8 cellular contexts compared by ENCODE assay signal in genomic region chr20:3808141-3808479, GRCh38. TPM values are rescaled to one million over a fixed set of nuclear protein-coding genes. Genes with fewer than 3 reads are reported as not detected.
A peak's percentile ranks its signal among the peaks of the same experiment; 100 is the strongest.
DNase-seq lines count a peak whose midpoint lies in the region; ATAC-seq, FAIRE-seq and TF ChIP-seq lines count a peak whose summit lies in the region.

No MANE protein-coding gene starts in this region.

- TF ChIP-seq RAD21 in A549 (conservative IDR thresholded peaks at IDR 0.05 in 1 of 2, IDR thresholded peaks at IDR 0.05 in 1 of 2) = peak; percentile 29 to 35; a peak in 4 of 5 replicates
- TF ChIP-seq RAD21 in HCT116 (IDR thresholded peaks at IDR 0.05; ENCODE audit: low read depth) = no peak

- TF ChIP-seq EP300 in A549 (IDR thresholded peaks at IDR 0.05) = peak; percentile 81 to 88; a peak in 3 of 5 replicates

- no peak overlapping the region for H2AFZ ChIP-seq in HCT116 (ENCODE audit: low read depth, low read length, poor library complexity, severe bottlenecking)

- H3K4me1 ChIP-seq in A549 = peaks cover 79% of the 10 kb centered on the region
- peaks cover 66 to 91% of the 10 kb centered on the region in 2 experiments for H3K4me1 ChIP-seq in HCT116 (ENCODE audit: control insufficient read depth in 1 of 2, insufficient read depth in 2 of 2, low read length in 2 of 2)
- peaks cover 14 to 80% (median 51%) of the 10 kb centered on the region in 12 donors for H3K4me1 ChIP-seq in heart left ventricle

- DNase-seq in A549 (ENCODE audit: low read depth in 1 of 2, low spot score in 1 of 2) = peak; percentile 97 to 99
- peak; percentile 80 for DNase-seq in HCT116 (ENCODE audit: low read depth, low spot score)
- no peak for DNase-seq in activated T-helper 1 cell treated with anti-CD3 and anti-CD28 coated beads, Interleukin-12 subunit alpha, Interleukin-12 subunit beta, Interleukin-2, Interleukin-4 antibody, amounts not matched to agents 30 ng/mL and 10 ng/mL and 1 ng/mL, durations not matched to agents 14 hours and 24 hours and 36 hours (ENCODE audit: low spot score)
- peak; percentile 80 to 92 (median 85) for DNase-seq in heart left ventricle
- DNase-seq in renal cortical epithelial cell (ENCODE audit: low read depth) = peak; percentile 93

- H3K9me3 Mint-ChIP-seq in activated T-helper 1 cell treated with anti-CD3 and anti-CD28 coated beads, Interleukin-12 subunit alpha, Interleukin-12 subunit beta, Interleukin-2, Interleukin-4 antibody, amounts not matched to agents 30 ng/mL and 10 ng/mL and 1 ng/mL, durations not matched to agents 14 hours and 24 hours and 36 hours = no peaks in the 10 kb centered on the region

- peak; percentile 39 for FAIRE-seq in A549 (lab: Jason Lieb, UNC)

- intact Hi-C loops in HCT116 (cut with micrococcal nuclease) (no loop called here), heart left ventricle (cut with DNase I) (no loop called here)
- intact Hi-C loops in activated T-helper 1 cell treated with anti-CD3 and anti-CD28 coated beads, Interleukin-12 subunit alpha, Interleukin-12 subunit beta, Interleukin-2, Interleukin-4 antibody, amounts not matched to agents 30 ng/mL and 10 ng/mL and 1 ng/mL, durations not matched to agents 14 hours and 24 hours and 36 hours (cut with micrococcal nuclease) = no loop called here

- H3K4me3 ChIP-seq in A549 = peak overlapping the region; percentile 13; the same call in 1 of the 3 replicates
- H3K4me3 ChIP-seq in HCT116 (replicated peaks in 1 of 2; ENCODE audit: low read depth in 1 of 2, low read length in 2 of 2) = 0 out of 4 replicates have a peak overlapping the region, but pooled peaks of 1 of the 2 experiments have one; percentile 14
- H3K4me3 ChIP-seq in heart left ventricle = peak overlapping the region in 3 of 12 donors; percentile 0 to 39 (median 2)

- no peaks in the 10 kb centered on the region for H4K20me1 ChIP-seq in HCT116 (ENCODE audit: insufficient read depth)

- BruUV-seq in HCT116 (replicated peaks; lab: Mats Ljungman, UMichigan) = no TSS peak

- peaks cover 11% of the 10 kb centered on the region for H3K79me2 ChIP-seq in HCT116 (ENCODE audit: insufficient read depth, low read length)

- CTCF ChIA-PET in A549 (lab: Yijun Ruan, JAX) = no interaction called here
- CTCF ChIA-PET in HCT116 (lab: Charles Lee) = no interaction called here

- RAD21 ChIA-PET in HCT116 (lab: Charles Lee; ENCODE audit: low non-redundant PET in 1 of 2, low total read pairs in 2 of 2, uncharacterized antibody in 2 of 2, unreplicated experiment in 2 of 2) = interaction anchor here in 1 of 2 experiments (0.7 kb wide), 1 partner anchor 12 kb away, joined by 5 read pairs; no protein-coding TSS in a partner anchor

- H3K27ac Mint-ChIP-seq in activated T-helper 1 cell treated with anti-CD3 and anti-CD28 coated beads, Interleukin-12 subunit alpha, Interleukin-12 subunit beta, Interleukin-2, Interleukin-4 antibody, amounts not matched to agents 30 ng/mL and 10 ng/mL and 1 ng/mL, durations not matched to agents 14 hours and 24 hours and 36 hours = peak overlapping the region; percentile 58

- H3K9me3 ChIP-seq in A549 = peaks cover 4% of the 10 kb centered on the region
- no peaks in the 10 kb centered on the region for H3K9me3 ChIP-seq in HCT116 (ENCODE audit: control insufficient read depth in 1 of 2, insufficient read depth in 1 of 2, low read depth in 1 of 2, low read length in 2 of 2)
- H3K9me3 ChIP-seq in heart left ventricle = no peaks in the 10 kb centered on the region

- H3K36me3 ChIP-seq in HCT116 (ENCODE audit: control insufficient read depth in 1 of 2, insufficient read depth in 2 of 2, low read length in 2 of 2) (peaks cover 2 to 25% of the 10 kb centered on the region in 2 experiments; a peak in 2 of 4 replicates), heart left ventricle (peaks cover 0 to 30% (median 7%) of the 10 kb centered on the region in 9 donors)

- H3K36me3 Mint-ChIP-seq in activated T-helper 1 cell treated with anti-CD3 and anti-CD28 coated beads, Interleukin-12 subunit alpha, Interleukin-12 subunit beta, Interleukin-2, Interleukin-4 antibody, amounts not matched to agents 30 ng/mL and 10 ng/mL and 1 ng/mL, durations not matched to agents 14 hours and 24 hours and 36 hours (ENCODE audit: low read depth) = peaks cover 40% of the 10 kb centered on the region

- H3K4me1 Mint-ChIP-seq in activated T-helper 1 cell treated with anti-CD3 and anti-CD28 coated beads, Interleukin-12 subunit alpha, Interleukin-12 subunit beta, Interleukin-2, Interleukin-4 antibody, amounts not matched to agents 30 ng/mL and 10 ng/mL and 1 ng/mL, durations not matched to agents 14 hours and 24 hours and 36 hours (ENCODE audit: low read depth) = peaks cover 58% of the 10 kb centered on the region

- no peaks in the 10 kb centered on the region for H3K27me3 ChIP-seq in HCT116 (ENCODE audit: insufficient read depth, low read length)
- no peaks in the 10 kb centered on the region for H3K27me3 ChIP-seq in heart left ventricle

- H3K4me3 Mint-ChIP-seq in activated T-helper 1 cell treated with anti-CD3 and anti-CD28 coated beads, Interleukin-12 subunit alpha, Interleukin-12 subunit beta, Interleukin-2, Interleukin-4 antibody, amounts not matched to agents 30 ng/mL and 10 ng/mL and 1 ng/mL, durations not matched to agents 14 hours and 24 hours and 36 hours = no peak overlapping the region

- peak overlapping the region; percentile 95 to 99 for H3K27ac ChIP-seq in A549
- H3K27ac ChIP-seq in HCT116 (ENCODE audit: low read depth, low read length) = peak overlapping the region; percentile 100
- H3K27ac ChIP-seq in heart left ventricle = peak overlapping the region; percentile 39 to 98 (median 92)

- 3% methylated on average over 4 of the region's 4 CpGs for WGBS in A549 (ENCODE audit: missing lambda C conversion rate)
- WGBS in heart left ventricle, 4 donors = 4 to 17% (median 10%) methylated on average over 4 of the region's 4 CpGs

- TF ChIP-seq CTCF in A549 (IDR thresholded peaks at IDR 0.05) (no peak), HCT116 (IDR thresholded peaks at IDR 0.05 in 2 of 3, conservative IDR thresholded peaks at IDR 0.05 in 1 of 3; ENCODE audit: borderline replicate concordance in 1 of 3, insufficient read depth in 1 of 3, low read depth in 2 of 3, low read length in 2 of 3) (no peak), heart left ventricle (IDR thresholded peaks at IDR 0.05) (no peak)

- H3K4me2 ChIP-seq in A549 = peak overlapping the region; percentile 88
- H3K4me2 ChIP-seq in HCT116 (ENCODE audit: low read length) = peak overlapping the region; percentile 65

- POLR2A ChIA-PET in A549 (lab: Yijun Ruan, JAX) (no interaction called here), HCT116 (lab: Charles Lee) (no interaction called here)

- peak overlapping the region; percentile 71 for H3K9ac ChIP-seq in HCT116 (ENCODE audit: low read length)

- H3K9me2 ChIP-seq in HCT116 (ENCODE audit: insufficient read depth) = no peaks in the 10 kb centered on the region

- ATAC-seq in A549 (peak; percentile 52 to 75), HCT116 (peak; percentile 49), heart left ventricle (peak; percentile 23 to 59 (median 38)), GM18873 (IDR thresholded peaks at IDR 0.05; ENCODE audit: low FRiP score, unreplicated experiment) (no peak), GM19467 (IDR thresholded peaks at IDR 0.05; ENCODE audit: unreplicated experiment) (no peak), GM18907 (IDR thresholded peaks at IDR 0.05; ENCODE audit: unreplicated experiment) (no peak)

- no peaks in the 10 kb centered on the region for H3K27me3 Mint-ChIP-seq in activated T-helper 1 cell treated with anti-CD3 and anti-CD28 coated beads, Interleukin-12 subunit alpha, Interleukin-12 subunit beta, Interleukin-2, Interleukin-4 antibody, amounts not matched to agents 30 ng/mL and 10 ng/mL and 1 ng/mL, durations not matched to agents 14 hours and 24 hours and 36 hours (ENCODE audit: insufficient read depth)

- TF ChIP-seq POLR2A in A549 (IDR thresholded peaks at IDR 0.05; ENCODE audit: low read length) (no peak), HCT116 (IDR thresholded peaks at IDR 0.05; ENCODE audit: borderline replicate concordance, extremely low read depth, insufficient read depth, insufficient read length) (no peak), heart left ventricle (IDR thresholded peaks at IDR 0.05) (peak in 1 of 2 donors; percentile 44)

RNA-seq across cellular contexts. Expression of gene CDC25B, which starts 12.0 kb away (rescaled TPM):
- 133 and 136 TPM in 2 replicates for polyA plus RNA-seq in A549 (2011; rRNA removed)
- 173 and 193 TPM in 2 replicates for polyA plus RNA-seq in A549 (2012; cell fraction: cytosol; rRNA removed)
- polyA plus RNA-seq in A549 (2012; cell fraction: nucleus; rRNA removed) = 307 and 346 TPM in 2 replicates
- 129 to 150 TPM (median 140 TPM) in 3 replicates for polyA plus RNA-seq in A549 (2017; fragmentation: RNase III; extraction: RNeasy Plus Mini Kit Qiagen cat#74134 plus additional on column Dnase treatment)
- 101 and 126 TPM in 2 replicates for polyA minus RNA-seq in A549 (2011; rRNA and poly(A)+ RNA removed)
- 223 TPM for total RNA-seq in HCT116 (2021; ENCODE audit: unreplicated experiment)
- polyA plus RNA-seq in HCT116 (2012) = 175 and 226 TPM in 2 replicates
- 71.7 and 76.2 TPM in 2 replicates for total RNA-seq in activated T-helper 1 cell treated with anti-CD3 and anti-CD28 coated beads, Interleukin-12 subunit alpha, Interleukin-12 subunit beta, Interleukin-2, Interleukin-4 antibody, amounts not matched to agents 30 ng/mL and 10 ng/mL and 1 ng/mL, durations not matched to agents 14 hours and 24 hours and 36 hours
- total RNA-seq in heart left ventricle = 10 to 100 TPM in 4 of 9 donors, 1 to 10 TPM in 5; 4.0 to 30.4 (median 8.6) TPM
- polyA plus RNA-seq in heart left ventricle = 10 to 100 TPM in 1 of 2 donors, 1 to 10 TPM in 1; 6.8 to 17.2 TPM
- 7.3 and 13.0 TPM in 2 replicates for total RNA-seq in renal cortical epithelial cell

RNA-seq across cellular contexts. Expression of gene AP5S1, which starts 12.2 kb away (rescaled TPM):
- polyA plus RNA-seq in A549 (2011; rRNA removed) = 10.2 and 11.8 TPM in 2 replicates
- polyA plus RNA-seq in A549 (2012; cell fraction: cytosol; rRNA removed) = 15.6 and 19.0 TPM in 2 replicates
- 15.2 and 20.0 TPM in 2 replicates for polyA plus RNA-seq in A549 (2012; cell fraction: nucleus; rRNA removed)
- polyA plus RNA-seq in A549 (2017; fragmentation: RNase III; extraction: RNeasy Plus Mini Kit Qiagen cat#74134 plus additional on column Dnase treatment) = 17.7 to 20.6 TPM (median 19.9 TPM) in 3 replicates
- 21.2 and 27.1 TPM in 2 replicates for polyA minus RNA-seq in A549 (2011; rRNA and poly(A)+ RNA removed)
- 12.1 TPM for total RNA-seq in HCT116 (2021; ENCODE audit: unreplicated experiment)
- 8.7 and 9.0 TPM in 2 replicates for polyA plus RNA-seq in HCT116 (2012)
- 14.9 and 15.0 TPM in 2 replicates for total RNA-seq in activated T-helper 1 cell treated with anti-CD3 and anti-CD28 coated beads, Interleukin-12 subunit alpha, Interleukin-12 subunit beta, Interleukin-2, Interleukin-4 antibody, amounts not matched to agents 30 ng/mL and 10 ng/mL and 1 ng/mL, durations not matched to agents 14 hours and 24 hours and 36 hours
- total RNA-seq in heart left ventricle = 10 to 100 TPM; 10.5 to 18.6 (median 12.0) TPM
- polyA plus RNA-seq in heart left ventricle = 10 to 100 TPM in 1 of 2 donors, 1 to 10 TPM in 1; 9.5 to 10.5 TPM
- total RNA-seq in renal cortical epithelial cell = 20.1 and 21.1 TPM in 2 replicates

RNA-seq across cellular contexts. Expression of gene CENPB, which starts 21.6 kb away (rescaled TPM):
- polyA plus RNA-seq in A549 (2011; rRNA removed) (35.9 and 42.6 TPM in 2 replicates), A549 (2017; fragmentation: RNase III; extraction: RNeasy Plus Mini Kit Qiagen cat#74134 plus additional on column Dnase treatment) (93.1 to 107 TPM (median 106 TPM) in 3 replicates), heart left ventricle (100 to 1,000 TPM in 1 of 2 donors, 10 to 100 TPM in 1; 77.1 to 105 TPM)
- polyA plus RNA-seq in A549 (2012; cell fraction: cytosol; rRNA removed) = 57.6 and 77.1 TPM in 2 replicates
- 55.5 and 78.2 TPM in 2 replicates for polyA plus RNA-seq in A549 (2012; cell fraction: nucleus; rRNA removed)
- 49.1 and 52.8 TPM in 2 replicates for polyA minus RNA-seq in A549 (2011; rRNA and poly(A)+ RNA removed)
- total RNA-seq in HCT116 (2021; ENCODE audit: unreplicated experiment) (67.2 TPM), heart left ventricle (100 to 1,000 TPM in 1 of 9 donors, 10 to 100 TPM in 8; 56.2 to 122 (median 74.0) TPM), renal cortical epithelial cell (72.6 and 80.4 TPM in 2 replicates)
- polyA plus RNA-seq in HCT116 (2012) = 40.7 and 42.0 TPM in 2 replicates
- total RNA-seq in activated T-helper 1 cell treated with anti-CD3 and anti-CD28 coated beads, Interleukin-12 subunit alpha, Interleukin-12 subunit beta, Interleukin-2, Interleukin-4 antibody, amounts not matched to agents 30 ng/mL and 10 ng/mL and 1 ng/mL, durations not matched to agents 14 hours and 24 hours and 36 hours = 72.3 and 80.2 TPM in 2 replicates

RNA-seq across cellular contexts. Expression of gene SPEF1, which starts 26.9 kb away (rescaled TPM):
- 0.41 and 0.46 TPM in 2 replicates for polyA plus RNA-seq in A549 (2011; rRNA removed)
- polyA plus RNA-seq in A549 (2012; cell fraction: cytosol; rRNA removed) = 1.1 and 1.2 TPM in 2 replicates
- 4.2 and 4.5 TPM in 2 replicates for polyA plus RNA-seq in A549 (2012; cell fraction: nucleus; rRNA removed)
- 0.89 to 1.4 TPM (median 1.3 TPM) in 3 replicates for polyA plus RNA-seq in A549 (2017; fragmentation: RNase III; extraction: RNeasy Plus Mini Kit Qiagen cat#74134 plus additional on column Dnase treatment)
- polyA minus RNA-seq in A549 (2011; rRNA and poly(A)+ RNA removed) = 0.15 and 0.21 TPM in 2 replicates
- total RNA-seq in HCT116 (2021; ENCODE audit: unreplicated experiment) = 0.93 TPM
- polyA plus RNA-seq in HCT116 (2012) = 0.74 and 0.83 TPM in 2 replicates
- 0.12 TPM in 1 of 2 replicates, not detected in the other for total RNA-seq in activated T-helper 1 cell treated with anti-CD3 and anti-CD28 coated beads, Interleukin-12 subunit alpha, Interleukin-12 subunit beta, Interleukin-2, Interleukin-4 antibody, amounts not matched to agents 30 ng/mL and 10 ng/mL and 1 ng/mL, durations not matched to agents 14 hours and 24 hours and 36 hours
- under 1 TPM in 4 of 9 donors, not detected in 5; 0.18 to 0.65 (median 0.30) TPM for total RNA-seq in heart left ventricle
- under 1 TPM; 0.11 to 0.17 TPM for polyA plus RNA-seq in heart left ventricle
- 1.2 TPM in 1 of 2 replicates, not detected in the other for total RNA-seq in renal cortical epithelial cell

RNA-seq across cellular contexts. Expression of gene MAVS, which starts 38.5 kb away (rescaled TPM):
- polyA plus RNA-seq in A549 (2011; rRNA removed) = 18.9 and 25.7 TPM in 2 replicates
- 11.0 and 15.5 TPM in 2 replicates for polyA plus RNA-seq in A549 (2012; cell fraction: cytosol; rRNA removed)
- polyA plus RNA-seq in A549 (2012; cell fraction: nucleus; rRNA removed) = 27.5 and 30.4 TPM in 2 replicates
- polyA plus RNA-seq in A549 (2017; fragmentation: RNase III; extraction: RNeasy Plus Mini Kit Qiagen cat#74134 plus additional on column Dnase treatment) = 28.4 to 31.0 TPM (median 29.1 TPM) in 3 replicates
- 45.7 and 47.5 TPM in 2 replicates for polyA minus RNA-seq in A549 (2011; rRNA and poly(A)+ RNA removed)
- 60.1 TPM for total RNA-seq in HCT116 (2021; ENCODE audit: unreplicated experiment)
- polyA plus RNA-seq in HCT116 (2012) = 26.2 and 34.2 TPM in 2 replicates
- 40.8 TPM in 2 replicates for total RNA-seq in activated T-helper 1 cell treated with anti-CD3 and anti-CD28 coated beads, Interleukin-12 subunit alpha, Interleukin-12 subunit beta, Interleukin-2, Interleukin-4 antibody, amounts not matched to agents 30 ng/mL and 10 ng/mL and 1 ng/mL, durations not matched to agents 14 hours and 24 hours and 36 hours
- total RNA-seq in heart left ventricle = 10 to 100 TPM; 32.5 to 74.0 (median 43.3) TPM
- 10 to 100 TPM; 41.8 to 49.6 TPM for polyA plus RNA-seq in heart left ventricle
- total RNA-seq in renal cortical epithelial cell = 18.9 and 50.9 TPM in 2 replicates

Comparison
In these comparisons a context has a peak if more than half of its experiments do, and no peak if none do; other contexts are left out.
1. ATAC-seq: peak in A549 (2 of 2), HCT116 (single experiment) and heart left ventricle (4 of 4); none in GM18873 (single experiment), GM19467 (single experiment) and GM18907 (single experiment).
2. Of the 6 proteins assayed by ChIP-seq in both A549 and HCT116: peak only in A549: MAX, RAD21 and REST; only in HCT116: none; in both: none; in neither: 2; mixed calls (peak in some experiments, not most) for 1.
3. Peak in every context shown above with its lines, with median percentiles within 50 percentile points of each other: H3K27ac ChIP-seq.